1 cellular context compared by ENCODE assay signal in the genomic region with DNA sequence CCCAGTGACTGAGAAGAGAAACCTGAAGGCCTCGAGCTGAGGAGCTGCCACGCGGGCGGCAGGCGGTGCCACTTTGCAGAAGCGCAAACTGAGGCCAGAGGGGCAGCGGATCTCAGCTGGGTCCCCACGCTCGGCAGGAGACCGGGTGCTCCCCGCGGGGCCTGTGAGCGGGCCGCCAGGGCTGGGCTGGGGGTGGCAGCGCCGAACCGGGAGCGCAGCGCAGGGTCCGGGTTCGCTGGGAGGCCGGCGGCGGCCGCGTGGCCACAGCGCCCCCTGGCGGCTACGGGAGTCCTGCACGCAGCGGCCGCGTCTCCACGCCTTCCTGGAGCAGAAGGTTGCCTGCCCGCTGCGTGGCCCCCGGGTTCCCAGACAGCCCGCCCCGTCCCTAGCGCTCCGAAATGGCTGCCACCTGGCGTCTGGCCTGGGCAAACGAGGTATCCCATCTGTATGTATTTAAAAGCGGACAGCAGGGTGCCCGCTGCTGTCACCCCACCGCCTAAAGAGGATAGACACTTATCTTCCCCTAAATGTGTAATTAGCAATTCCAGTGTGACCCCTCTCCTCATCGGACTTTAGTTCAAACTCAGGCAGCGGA.
TF ChIP-seq lines count a peak whose summit lies in the region.

No MANE protein-coding gene starts in this region.

TF ChIP-seq in H1, 55 proteins besides CTCF, POLR2A, EP300 and RAD21 (continued from another document):
- TF ChIP-seq POU5F1 (IDR thresholded peaks at IDR 0.05; ENCODE audit: low read depth, low read length) = no peak
- no peak for TF ChIP-seq SAP30 (IDR thresholded peaks at IDR 0.05; ENCODE audit: insufficient read depth, insufficient replicate concordance, low read length)
- TF ChIP-seq, protein P1, sequence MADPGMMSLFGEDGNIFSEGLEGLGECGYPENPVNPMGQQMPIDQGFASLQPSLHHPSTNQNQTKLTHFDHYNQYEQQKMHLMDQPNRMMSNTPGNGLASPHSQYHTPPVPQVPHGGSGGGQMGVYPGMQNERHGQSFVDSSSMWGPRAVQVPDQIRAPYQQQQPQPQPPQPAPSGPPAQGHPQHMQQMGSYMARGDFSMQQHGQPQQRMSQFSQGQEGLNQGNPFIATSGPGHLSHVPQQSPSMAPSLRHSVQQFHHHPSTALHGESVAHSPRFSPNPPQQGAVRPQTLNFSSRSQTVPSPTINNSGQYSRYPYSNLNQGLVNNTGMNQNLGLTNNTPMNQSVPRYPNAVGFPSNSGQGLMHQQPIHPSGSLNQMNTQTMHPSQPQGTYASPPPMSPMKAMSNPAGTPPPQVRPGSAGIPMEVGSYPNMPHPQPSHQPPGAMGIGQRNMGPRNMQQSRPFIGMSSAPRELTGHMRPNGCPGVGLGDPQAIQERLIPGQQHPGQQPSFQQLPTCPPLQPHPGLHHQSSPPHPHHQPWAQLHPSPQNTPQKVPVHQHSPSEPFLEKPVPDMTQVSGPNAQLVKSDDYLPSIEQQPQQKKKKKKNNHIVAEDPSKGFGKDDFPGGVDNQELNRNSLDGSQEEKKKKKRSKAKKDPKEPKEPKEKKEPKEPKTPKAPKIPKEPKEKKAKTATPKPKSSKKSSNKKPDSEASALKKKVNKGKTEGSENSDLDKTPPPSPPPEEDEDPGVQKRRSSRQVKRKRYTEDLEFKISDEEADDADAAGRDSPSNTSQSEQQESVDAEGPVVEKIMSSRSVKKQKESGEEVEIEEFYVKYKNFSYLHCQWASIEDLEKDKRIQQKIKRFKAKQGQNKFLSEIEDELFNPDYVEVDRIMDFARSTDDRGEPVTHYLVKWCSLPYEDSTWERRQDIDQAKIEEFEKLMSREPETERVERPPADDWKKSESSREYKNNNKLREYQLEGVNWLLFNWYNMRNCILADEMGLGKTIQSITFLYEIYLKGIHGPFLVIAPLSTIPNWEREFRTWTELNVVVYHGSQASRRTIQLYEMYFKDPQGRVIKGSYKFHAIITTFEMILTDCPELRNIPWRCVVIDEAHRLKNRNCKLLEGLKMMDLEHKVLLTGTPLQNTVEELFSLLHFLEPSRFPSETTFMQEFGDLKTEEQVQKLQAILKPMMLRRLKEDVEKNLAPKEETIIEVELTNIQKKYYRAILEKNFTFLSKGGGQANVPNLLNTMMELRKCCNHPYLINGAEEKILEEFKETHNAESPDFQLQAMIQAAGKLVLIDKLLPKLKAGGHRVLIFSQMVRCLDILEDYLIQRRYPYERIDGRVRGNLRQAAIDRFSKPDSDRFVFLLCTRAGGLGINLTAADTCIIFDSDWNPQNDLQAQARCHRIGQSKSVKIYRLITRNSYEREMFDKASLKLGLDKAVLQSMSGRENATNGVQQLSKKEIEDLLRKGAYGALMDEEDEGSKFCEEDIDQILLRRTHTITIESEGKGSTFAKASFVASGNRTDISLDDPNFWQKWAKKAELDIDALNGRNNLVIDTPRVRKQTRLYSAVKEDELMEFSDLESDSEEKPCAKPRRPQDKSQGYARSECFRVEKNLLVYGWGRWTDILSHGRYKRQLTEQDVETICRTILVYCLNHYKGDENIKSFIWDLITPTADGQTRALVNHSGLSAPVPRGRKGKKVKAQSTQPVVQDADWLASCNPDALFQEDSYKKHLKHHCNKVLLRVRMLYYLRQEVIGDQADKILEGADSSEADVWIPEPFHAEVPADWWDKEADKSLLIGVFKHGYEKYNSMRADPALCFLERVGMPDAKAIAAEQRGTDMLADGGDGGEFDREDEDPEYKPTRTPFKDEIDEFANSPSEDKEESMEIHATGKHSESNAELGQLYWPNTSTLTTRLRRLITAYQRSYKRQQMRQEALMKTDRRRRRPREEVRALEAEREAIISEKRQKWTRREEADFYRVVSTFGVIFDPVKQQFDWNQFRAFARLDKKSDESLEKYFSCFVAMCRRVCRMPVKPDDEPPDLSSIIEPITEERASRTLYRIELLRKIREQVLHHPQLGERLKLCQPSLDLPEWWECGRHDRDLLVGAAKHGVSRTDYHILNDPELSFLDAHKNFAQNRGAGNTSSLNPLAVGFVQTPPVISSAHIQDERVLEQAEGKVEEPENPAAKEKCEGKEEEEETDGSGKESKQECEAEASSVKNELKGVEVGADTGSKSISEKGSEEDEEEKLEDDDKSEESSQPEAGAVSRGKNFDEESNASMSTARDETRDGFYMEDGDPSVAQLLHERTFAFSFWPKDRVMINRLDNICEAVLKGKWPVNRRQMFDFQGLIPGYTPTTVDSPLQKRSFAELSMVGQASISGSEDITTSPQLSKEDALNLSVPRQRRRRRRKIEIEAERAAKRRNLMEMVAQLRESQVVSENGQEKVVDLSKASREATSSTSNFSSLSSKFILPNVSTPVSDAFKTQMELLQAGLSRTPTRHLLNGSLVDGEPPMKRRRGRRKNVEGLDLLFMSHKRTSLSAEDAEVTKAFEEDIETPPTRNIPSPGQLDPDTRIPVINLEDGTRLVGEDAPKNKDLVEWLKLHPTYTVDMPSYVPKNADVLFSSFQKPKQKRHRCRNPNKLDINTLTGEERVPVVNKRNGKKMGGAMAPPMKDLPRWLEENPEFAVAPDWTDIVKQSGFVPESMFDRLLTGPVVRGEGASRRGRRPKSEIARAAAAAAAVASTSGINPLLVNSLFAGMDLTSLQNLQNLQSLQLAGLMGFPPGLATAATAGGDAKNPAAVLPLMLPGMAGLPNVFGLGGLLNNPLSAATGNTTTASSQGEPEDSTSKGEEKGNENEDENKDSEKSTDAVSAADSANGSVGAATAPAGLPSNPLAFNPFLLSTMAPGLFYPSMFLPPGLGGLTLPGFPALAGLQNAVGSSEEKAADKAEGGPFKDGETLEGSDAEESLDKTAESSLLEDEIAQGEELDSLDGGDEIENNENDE (IDR thresholded peaks at IDR 0.05; ENCODE audit: insufficient replicate concordance, low read length) = no peak
- peak; percentile 55 for TF ChIP-seq TAF7 (optimal IDR thresholded peaks at IDR 0.05; ENCODE audit: borderline replicate concordance, low read depth, low read length)
- TF ChIP-seq GABPA (IDR thresholded peaks at IDR 0.05; ENCODE audit: borderline replicate concordance, insufficient read depth, low read length) = peak; percentile 58; the same call in 1 of the 2 replicates
- TF ChIP-seq RFX5 (IDR thresholded peaks at IDR 0.05; ENCODE audit: borderline replicate concordance, low read depth, low read length) = no peak
- TF ChIP-seq RBBP5 (IDR thresholded peaks at IDR 0.05; ENCODE audit: borderline replicate concordance, low read depth, low read length) = peak; percentile 91
- TF ChIP-seq, protein P2, sequence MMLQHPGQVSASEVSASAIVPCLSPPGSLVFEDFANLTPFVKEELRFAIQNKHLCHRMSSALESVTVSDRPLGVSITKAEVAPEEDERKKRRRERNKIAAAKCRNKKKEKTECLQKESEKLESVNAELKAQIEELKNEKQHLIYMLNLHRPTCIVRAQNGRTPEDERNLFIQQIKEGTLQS (IDR thresholded peaks at IDR 0.05; ENCODE audit: insufficient read depth, low read depth, low read length) = no peak
- 0 out of 2 replicates have a peak, but pooled peaks have one; percentile 47 for TF ChIP-seq SP4 (IDR thresholded peaks at IDR 0.05; ENCODE audit: low read length)
- TF ChIP-seq YY1 (IDR thresholded peaks at IDR 0.05; ENCODE audit: low read depth, low read length) = peak; percentile 84
- no peak for TF ChIP-seq BRCA1 (IDR thresholded peaks at IDR 0.05; ENCODE audit: low read depth, low read length)
- no peak for TF ChIP-seq JUND (IDR thresholded peaks at IDR 0.05; ENCODE audit: low read length)
- peak; percentile 17 for TF ChIP-seq EZH2 (IDR thresholded peaks at IDR 0.05; ENCODE audit: low read depth, low read length, severe bottlenecking)
- TF ChIP-seq, protein P3, sequence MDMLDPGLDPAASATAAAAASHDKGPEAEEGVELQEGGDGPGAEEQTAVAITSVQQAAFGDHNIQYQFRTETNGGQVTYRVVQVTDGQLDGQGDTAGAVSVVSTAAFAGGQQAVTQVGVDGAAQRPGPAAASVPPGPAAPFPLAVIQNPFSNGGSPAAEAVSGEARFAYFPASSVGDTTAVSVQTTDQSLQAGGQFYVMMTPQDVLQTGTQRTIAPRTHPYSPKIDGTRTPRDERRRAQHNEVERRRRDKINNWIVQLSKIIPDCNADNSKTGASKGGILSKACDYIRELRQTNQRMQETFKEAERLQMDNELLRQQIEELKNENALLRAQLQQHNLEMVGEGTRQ (IDR thresholded peaks at IDR 0.05; ENCODE audit: low read length) = no peak
- peak; percentile 95 for TF ChIP-seq KDM4A (IDR thresholded peaks at IDR 0.05; ENCODE audit: low read depth, low read length, severe bottlenecking)
- TF ChIP-seq CREB1 (IDR thresholded peaks at IDR 0.05) = peak; percentile 63
- TF ChIP-seq SP2 (IDR thresholded peaks at IDR 0.05; ENCODE audit: low read length) = no peak
- no peak for TF ChIP-seq SP1 (IDR thresholded peaks at IDR 0.05; ENCODE audit: low read depth, low read length)
- no peak for TF ChIP-seq CHD1 (IDR thresholded peaks at IDR 0.05; ENCODE audit: low read depth, low read length)
- peak; percentile 40; the same call in 1 of the 2 replicates for TF ChIP-seq EGR1 (IDR thresholded peaks at IDR 0.05; ENCODE audit: borderline replicate concordance, low read depth, low read length)
- TF ChIP-seq TCF12 (IDR thresholded peaks at IDR 0.05; ENCODE audit: low read depth, low read length) = 0 out of 2 replicates have a peak, but pooled peaks have one; percentile 48
- TF ChIP-seq, protein P4, sequence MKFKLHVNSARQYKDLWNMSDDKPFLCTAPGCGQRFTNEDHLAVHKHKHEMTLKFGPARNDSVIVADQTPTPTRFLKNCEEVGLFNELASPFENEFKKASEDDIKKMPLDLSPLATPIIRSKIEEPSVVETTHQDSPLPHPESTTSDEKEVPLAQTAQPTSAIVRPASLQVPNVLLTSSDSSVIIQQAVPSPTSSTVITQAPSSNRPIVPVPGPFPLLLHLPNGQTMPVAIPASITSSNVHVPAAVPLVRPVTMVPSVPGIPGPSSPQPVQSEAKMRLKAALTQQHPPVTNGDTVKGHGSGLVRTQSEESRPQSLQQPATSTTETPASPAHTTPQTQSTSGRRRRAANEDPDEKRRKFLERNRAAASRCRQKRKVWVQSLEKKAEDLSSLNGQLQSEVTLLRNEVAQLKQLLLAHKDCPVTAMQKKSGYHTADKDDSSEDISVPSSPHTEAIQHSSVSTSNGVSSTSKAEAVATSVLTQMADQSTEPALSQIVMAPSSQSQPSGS (IDR thresholded peaks at IDR 0.05; ENCODE audit: low read length) = no peak
- TF ChIP-seq SUZ12 (IDR thresholded peaks at IDR 0.05; ENCODE audit: low read length) = peak; percentile 23; the same call in 1 of the 2 replicates
- no peak for TF ChIP-seq CBX8 (IDR thresholded peaks at IDR 0.05; ENCODE audit: borderline replicate concordance, low read depth, low read length)
- no peak for TF ChIP-seq MAFK (IDR thresholded peaks at IDR 0.05; ENCODE audit: low read depth, low read length)
- TF ChIP-seq CHD2 (IDR thresholded peaks at IDR 0.05; ENCODE audit: low read length) = no peak
- TF ChIP-seq SRF (IDR thresholded peaks at IDR 0.05; ENCODE audit: low read depth, low read length) = 0 out of 2 replicates have a peak, but pooled peaks have one; percentile 33
- peak; percentile 64 for TF ChIP-seq RNF2 (IDR thresholded peaks at IDR 0.05; ENCODE audit: borderline replicate concordance, low read depth, low read length, missing control alignments, poor library complexity, severe bottlenecking)
- TF ChIP-seq BACH1 (IDR thresholded peaks at IDR 0.05; ENCODE audit: low read length) = no peak
- TF ChIP-seq HDAC2 (IDR thresholded peaks at IDR 0.05; ENCODE audit: borderline replicate concordance in 1 of 2, low read depth in 2 of 2, low read length in 2 of 2) = peak in 1 of 2 experiments; percentile 88; a peak in 2 of 4 replicates
- TF ChIP-seq, protein P5, sequence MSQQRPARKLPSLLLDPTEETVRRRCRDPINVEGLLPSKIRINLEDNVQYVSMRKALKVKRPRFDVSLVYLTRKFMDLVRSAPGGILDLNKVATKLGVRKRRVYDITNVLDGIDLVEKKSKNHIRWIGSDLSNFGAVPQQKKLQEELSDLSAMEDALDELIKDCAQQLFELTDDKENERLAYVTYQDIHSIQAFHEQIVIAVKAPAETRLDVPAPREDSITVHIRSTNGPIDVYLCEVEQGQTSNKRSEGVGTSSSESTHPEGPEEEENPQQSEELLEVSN (IDR thresholded peaks at IDR 0.05) = peak; percentile 96
- TF ChIP-seq CBX5 (IDR thresholded peaks at IDR 0.05; ENCODE audit: low read depth, low read length) = no peak
- no peak for TF ChIP-seq GTF2F1 (IDR thresholded peaks at IDR 0.05; ENCODE audit: borderline replicate concordance, low read depth, low read length)
- TF ChIP-seq POLR2AphosphoS5 (IDR thresholded peaks at IDR 0.05; ENCODE audit: low read depth, low read length) = no peak
- no peak for TF ChIP-seq KDM5A (IDR thresholded peaks at IDR 0.05; ENCODE audit: low read length)
- TF ChIP-seq BCL11A (IDR thresholded peaks at IDR 0.05; ENCODE audit: low read depth in 2 of 2, low read length in 2 of 2) = no peak
- 0 out of 4 replicates have a peak, but pooled peaks of 1 of the 2 experiments have one; percentile 40 for TF ChIP-seq SIN3A (conservative IDR thresholded peaks at IDR 0.05 in 1 of 2, IDR thresholded peaks at IDR 0.05 in 1 of 2; ENCODE audit: low read depth in 1 of 2, low read length in 2 of 2)
- peak; percentile 89 for TF ChIP-seq KDM1A (IDR thresholded peaks at IDR 0.05; ENCODE audit: borderline replicate concordance, low read length)
- peak; percentile 23 for TF ChIP-seq NANOG (IDR thresholded peaks at IDR 0.05; ENCODE audit: insufficient read depth, low read depth, low read length, poor library complexity, severe bottlenecking)
- no peak for TF ChIP-seq ZNF274 (IDR thresholded peaks at IDR 0.05; ENCODE audit: borderline replicate concordance, extremely low read depth, low read length)
- peak; percentile 82 for TF ChIP-seq ASH2L (IDR thresholded peaks at IDR 0.05; ENCODE audit: low read length)
- TF ChIP-seq JUN (IDR thresholded peaks at IDR 0.05; ENCODE audit: low read depth, low read length) = no peak
- 0 out of 2 replicates have a peak, but pooled peaks have one; percentile 34 for TF ChIP-seq PHF8 (conservative IDR thresholded peaks at IDR 0.05; ENCODE audit: low read depth, low read length)
- TF ChIP-seq HDAC6 (IDR thresholded peaks at IDR 0.05; ENCODE audit: low read depth, low read length) = no peak
- peak; percentile 35; the same call in 1 of the 2 replicates for TF ChIP-seq TEAD4 (IDR thresholded peaks at IDR 0.05; ENCODE audit: low read depth, low read length)
